In genomic region chr3:56363720-56364119, GRCh38 we compare ENCODE assay signal across 8 cellular contexts.
"Had no signal": no experiment of that assay in that cellular context is flagged by ENCODE, and none has a peak within 500 bp of the region (broad histone marks: within the 10 kb centered on the region; RNA-seq: fewer than 3 reads in every experiment).

No MANE protein-coding gene starts in this region.

- H3K27ac Mint-ChIP-seq: IgD-negative memory B cell had no signal

- H3K4me2 ChIP-seq: KMS-11 had no signal

- H3K4me1 Mint-ChIP-seq: IgD-negative memory B cell had no signal

- DNase-seq: IMR-90, KBM-7, KG1 had no signal

- H3K27ac ChIP-seq: HL-60, KMS-11 had no signal

- H3K4me3 ChIP-seq: K562 had no signal

- ATAC-seq: K562 had no signal

- H3K27me3 Mint-ChIP-seq: IgD-negative memory B cell had no signal

- H3K9ac ChIP-seq: KMS-11 had no signal

- H3K4me3 Mint-ChIP-seq: IgD-negative memory B cell had no signal

- H3K36me3 Mint-ChIP-seq: IgD-negative memory B cell had no signal

- FAIRE-seq: HTR-8/SVneo, K562 had no signal
